In the genomic region with DNA sequence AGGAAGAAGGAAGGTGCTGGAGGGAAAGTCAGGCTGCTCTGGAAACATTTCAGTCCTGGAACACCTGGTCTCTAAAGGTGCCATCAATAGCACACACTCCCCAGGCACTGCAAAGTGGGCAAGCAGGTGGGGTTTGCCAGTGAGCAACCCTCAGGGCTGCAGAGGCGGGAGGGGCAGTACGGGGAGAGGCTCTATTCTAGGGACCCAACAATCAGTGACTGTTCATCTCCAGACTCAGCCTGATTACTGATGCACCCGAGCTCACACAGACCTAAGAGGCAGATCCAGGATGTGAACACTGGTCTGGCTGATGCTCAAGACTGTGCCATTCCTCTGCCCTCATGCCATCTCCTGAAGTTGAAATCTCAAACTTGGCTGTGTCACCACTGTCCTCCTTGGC, we compare ENCODE assay signal across 24 cellular contexts. TPM values are rescaled to one million over a fixed set of nuclear protein-coding genes. Genes with fewer than 3 reads are reported as not detected.
"Had no signal": no experiment of that assay in that cellular context is flagged by ENCODE, and none has a peak within 500 bp of the region (broad histone marks: within the 10 kb centered on the region; RNA-seq: fewer than 3 reads in every experiment).

No MANE protein-coding gene starts in this region.

- FAIRE-seq: bronchial epithelial cell had no signal

- ATAC-seq: activated CD8-positive, alpha-beta T cell treated with anti-CD3 and anti-CD28 coated beads for 36 hours; activated T-cell treated with anti-CD3 and anti-CD28 coated beads, Interleukin-2, amount 50 U/mL, for 4 hours; activated T-helper 17 cell treated with anti-CD3 and anti-CD28 coated beads, Interleukin-2, amount 50 U/mL, for 72 hours; naive thymus-derived CD8-positive, alpha-beta T cell; right lobe of liver; stimulated activated effector memory CD8-positive, alpha-beta T cell treated with anti-CD3 and anti-CD28 coated beads, Interleukin-12 subunit alpha, Interleukin-12 subunit beta, amount 100 ng/mL, for 72 hours; T-helper 17 cell had no signal

- H3K9me3 ChIP-seq: esophagus muscularis mucosa, heart left ventricle, right lobe of liver, suprapubic skin, tibial artery had no signal

- H3K27me3 Mint-ChIP-seq: activated CD8-positive, alpha-beta T cell treated with anti-CD3 and anti-CD28 coated beads for 36 hours; activated T-helper 17 cell treated with anti-CD3 and anti-CD28 coated beads, Interleukin-2, amount 50 U/mL, for 72 hours; dendritic cell treated with granulocyte-macrophage colony-stimulating factor and Interleukin-4, amounts not matched to agents 40 ng/mL and 50 ng/mL, for 4 days; naive thymus-derived CD8-positive, alpha-beta T cell had no signal

- H3K36me3 ChIP-seq: heart left ventricle, right lobe of liver, suprapubic skin had no signal

- H3K27me3 ChIP-seq: esophagus muscularis mucosa, heart left ventricle, right lobe of liver, suprapubic skin, tibial artery had no signal

- H3K4me1 Mint-ChIP-seq: activated T-helper 17 cell treated with anti-CD3 and anti-CD28 coated beads, Interleukin-2, amount 50 U/mL, for 72 hours; central memory CD8-positive, alpha-beta T cell; stimulated activated effector memory CD8-positive, alpha-beta T cell treated with anti-CD3 and anti-CD28 coated beads, Interleukin-12 subunit alpha, Interleukin-12 subunit beta, amount 100 ng/mL, for 72 hours had no signal

- H3K36me3 Mint-ChIP-seq: memory B cell; naive thymus-derived CD8-positive, alpha-beta T cell; stimulated activated effector memory CD8-positive, alpha-beta T cell treated with anti-CD3 and anti-CD28 coated beads, Interleukin-12 subunit alpha, Interleukin-12 subunit beta, amount 100 ng/mL, for 72 hours had no signal

- DNase-seq: activated CD4-positive, alpha-beta T cell treated with anti-CD3 and anti-CD28 coated beads for 1 hour; activated CD4-positive, alpha-beta T cell treated with anti-CD3 and anti-CD28 coated beads, Interleukin-2, amount 50 U/mL, for 1 hour; activated CD8-positive, alpha-beta T cell treated with anti-CD3 and anti-CD28 coated beads for 36 hours; activated gamma-delta T cell treated with Interleukin-2 at 50 U/mL for 16 hours; activated naive CD4-positive, alpha-beta T cell treated with anti-CD3 and anti-CD28 coated beads, Interleukin-2, amount 50 U/mL, for 16 hours; activated T-cell treated with anti-CD3 and anti-CD28 coated beads, Interleukin-2, amount 50 U/mL, for 4 hours; amniotic stem cell; foreskin keratinocyte; heart left ventricle; naive thymus-derived CD8-positive, alpha-beta T cell; right lobe of liver; stimulated activated CD4-positive, alpha-beta T cell treated with anti-CD3 and anti-CD28 coated beads, Interleukin-4, amount 100 ng/mL, for 24 hours; T-helper 17 cell; T1000; tibial artery had no signal

- H3K4me3 Mint-ChIP-seq: activated CD8-positive, alpha-beta T cell treated with anti-CD3 and anti-CD28 coated beads for 36 hours; activated T-cell treated with anti-CD3 and anti-CD28 coated beads, Interleukin-2, amount 50 U/mL, for 4 hours; activated T-helper 17 cell treated with anti-CD3 and anti-CD28 coated beads, Interleukin-2, amount 50 U/mL, for 72 hours; central memory CD8-positive, alpha-beta T cell; dendritic cell treated with granulocyte-macrophage colony-stimulating factor and Interleukin-4, amounts not matched to agents 40 ng/mL and 50 ng/mL, for 4 days; memory B cell; naive thymus-derived CD8-positive, alpha-beta T cell; stimulated activated effector memory CD8-positive, alpha-beta T cell treated with anti-CD3 and anti-CD28 coated beads, Interleukin-12 subunit alpha, Interleukin-12 subunit beta, amount 100 ng/mL, for 72 hours; T-helper 17 cell had no signal

- H3K4me1 ChIP-seq: foreskin keratinocyte, right lobe of liver, suprapubic skin had no signal

- H3K27ac Mint-ChIP-seq: activated CD8-positive, alpha-beta T cell treated with anti-CD3 and anti-CD28 coated beads for 36 hours; activated T-helper 17 cell treated with anti-CD3 and anti-CD28 coated beads, Interleukin-2, amount 50 U/mL, for 72 hours; dendritic cell treated with granulocyte-macrophage colony-stimulating factor and Interleukin-4, amounts not matched to agents 40 ng/mL and 50 ng/mL, for 4 days; memory B cell; stimulated activated effector memory CD8-positive, alpha-beta T cell treated with anti-CD3 and anti-CD28 coated beads, Interleukin-12 subunit alpha, Interleukin-12 subunit beta, amount 100 ng/mL, for 72 hours; T-helper 17 cell had no signal

- H3K4me3 ChIP-seq: esophagus muscularis mucosa, heart left ventricle, right lobe of liver, skin epidermis, suprapubic skin, tibial artery had no signal

- H3K9me3 Mint-ChIP-seq: activated CD8-positive, alpha-beta T cell treated with anti-CD3 and anti-CD28 coated beads for 36 hours; activated T-cell treated with anti-CD3 and anti-CD28 coated beads, Interleukin-2, amount 50 U/mL, for 4 hours; activated T-helper 17 cell treated with anti-CD3 and anti-CD28 coated beads, Interleukin-2, amount 50 U/mL, for 72 hours; central memory CD8-positive, alpha-beta T cell; dendritic cell treated with granulocyte-macrophage colony-stimulating factor and Interleukin-4, amounts not matched to agents 40 ng/mL and 50 ng/mL, for 4 days; memory B cell; naive thymus-derived CD8-positive, alpha-beta T cell; stimulated activated effector memory CD8-positive, alpha-beta T cell treated with anti-CD3 and anti-CD28 coated beads, Interleukin-12 subunit alpha, Interleukin-12 subunit beta, amount 100 ng/mL, for 72 hours had no signal

- H3K27ac ChIP-seq: esophagus muscularis mucosa, foreskin keratinocyte, heart left ventricle, right lobe of liver, skin epidermis, suprapubic skin, tibial artery had no signal

RNA-seq across cellular contexts. Expression of a gene that starts 19.7 kb away (rescaled TPM):
- total RNA-seq: activated CD8-positive, alpha-beta T cell treated with anti-CD3 and anti-CD28 coated beads for 36 hours; activated T-helper 17 cell treated with anti-CD3 and anti-CD28 coated beads, Interleukin-2, amount 50 U/mL, for 72 hours; bronchial epithelial cell; foreskin keratinocyte; naive thymus-derived CD8-positive, alpha-beta T cell had no signal
- polyA plus RNA-seq: foreskin keratinocyte had no signal
